ENCODE assay signal across 1 cellular context in the genomic region with DNA sequence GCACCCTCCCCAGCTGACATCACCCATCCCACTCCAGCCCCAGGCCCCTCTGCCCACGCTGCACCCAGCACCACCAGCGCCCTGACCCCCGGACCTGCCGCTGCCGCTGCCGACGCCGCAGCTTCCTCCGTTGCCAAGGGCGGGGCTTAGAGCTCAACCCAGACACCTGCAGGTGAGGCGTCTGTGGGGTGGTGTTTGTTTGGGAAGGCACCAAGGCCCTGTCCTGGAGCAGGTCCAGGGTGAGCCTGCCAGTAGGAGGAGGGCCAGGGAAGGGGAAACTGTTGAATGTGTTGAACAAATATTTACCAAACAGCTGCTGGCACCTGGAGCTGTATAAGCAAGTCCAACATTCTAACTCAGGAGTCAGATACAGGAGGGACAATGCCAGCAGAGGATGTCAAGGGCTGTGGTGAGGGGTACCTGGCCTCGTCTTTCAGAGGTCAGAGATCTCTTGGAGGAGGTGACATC.
TF ChIP-seq lines count a peak whose summit lies in the region.

No MANE protein-coding gene starts in this region.

TF ChIP-seq in HepG2, 621 proteins besides CTCF, POLR2A, EP300 and RAD21 (continued from another document and continues in another):
- TF ChIP-seq, protein P1, sequence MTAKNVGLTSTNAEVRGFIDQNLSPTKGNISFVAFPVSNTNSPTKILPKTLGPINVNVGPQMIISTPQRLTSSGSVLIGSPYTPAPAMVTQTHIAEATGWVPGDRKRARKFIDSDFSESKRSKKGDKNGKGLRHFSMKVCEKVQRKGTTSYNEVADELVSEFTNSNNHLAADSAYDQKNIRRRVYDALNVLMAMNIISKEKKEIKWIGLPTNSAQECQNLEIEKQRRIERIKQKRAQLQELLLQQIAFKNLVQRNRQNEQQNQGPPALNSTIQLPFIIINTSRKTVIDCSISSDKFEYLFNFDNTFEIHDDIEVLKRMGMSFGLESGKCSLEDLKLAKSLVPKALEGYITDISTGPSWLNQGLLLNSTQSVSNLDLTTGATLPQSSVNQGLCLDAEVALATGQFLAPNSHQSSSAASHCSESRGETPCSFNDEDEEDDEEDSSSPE (CRISPR knock-in tag; IDR thresholded peaks at IDR 0.05): 0 out of 2 replicates have a peak, but pooled peaks have one; percentile 26
- no peak for TF ChIP-seq SUZ12 (IDR thresholded peaks at IDR 0.05; ENCODE audit: low read depth, low read length)
- TF ChIP-seq NR2F2 (IDR thresholded peaks at IDR 0.05; ENCODE audit: borderline replicate concordance, low read depth): no peak
- TF ChIP-seq ZSCAN9 (CRISPR knock-in tag; IDR thresholded peaks at IDR 0.05; ENCODE audit: borderline replicate concordance): peak; percentile 18
- TF ChIP-seq ZNF34 (CRISPR knock-in tag; IDR thresholded peaks at IDR 0.05; ENCODE audit: borderline replicate concordance): no peak
- TF ChIP-seq NCOA2 (CRISPR knock-in tag; IDR thresholded peaks at IDR 0.05): peak; percentile 50; the same call in 1 of the 2 replicates
- TF ChIP-seq RORA (CRISPR knock-in tag; IDR thresholded peaks at IDR 0.05): no peak
- no peak for TF ChIP-seq CBFB (CRISPR knock-in tag; IDR thresholded peaks at IDR 0.05)
- TF ChIP-seq, protein P2, sequence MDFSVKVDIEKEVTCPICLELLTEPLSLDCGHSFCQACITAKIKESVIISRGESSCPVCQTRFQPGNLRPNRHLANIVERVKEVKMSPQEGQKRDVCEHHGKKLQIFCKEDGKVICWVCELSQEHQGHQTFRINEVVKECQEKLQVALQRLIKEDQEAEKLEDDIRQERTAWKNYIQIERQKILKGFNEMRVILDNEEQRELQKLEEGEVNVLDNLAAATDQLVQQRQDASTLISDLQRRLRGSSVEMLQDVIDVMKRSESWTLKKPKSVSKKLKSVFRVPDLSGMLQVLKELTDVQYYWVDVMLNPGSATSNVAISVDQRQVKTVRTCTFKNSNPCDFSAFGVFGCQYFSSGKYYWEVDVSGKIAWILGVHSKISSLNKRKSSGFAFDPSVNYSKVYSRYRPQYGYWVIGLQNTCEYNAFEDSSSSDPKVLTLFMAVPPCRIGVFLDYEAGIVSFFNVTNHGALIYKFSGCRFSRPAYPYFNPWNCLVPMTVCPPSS (IDR thresholded peaks at IDR 0.05): no peak
- no peak for TF ChIP-seq ZNF44 (CRISPR knock-in tag; IDR thresholded peaks at IDR 0.05)
- no peak for TF ChIP-seq ZFP36L1 (CRISPR knock-in tag; IDR thresholded peaks at IDR 0.05)
- TF ChIP-seq IRF2 (CRISPR knock-in tag; IDR thresholded peaks at IDR 0.05): peak; percentile 54; the same call in 1 of the 2 replicates
- no peak for TF ChIP-seq RBM22 (optimal IDR thresholded peaks at IDR 0.05; ENCODE audit: low read length)
- TF ChIP-seq, protein P3, sequence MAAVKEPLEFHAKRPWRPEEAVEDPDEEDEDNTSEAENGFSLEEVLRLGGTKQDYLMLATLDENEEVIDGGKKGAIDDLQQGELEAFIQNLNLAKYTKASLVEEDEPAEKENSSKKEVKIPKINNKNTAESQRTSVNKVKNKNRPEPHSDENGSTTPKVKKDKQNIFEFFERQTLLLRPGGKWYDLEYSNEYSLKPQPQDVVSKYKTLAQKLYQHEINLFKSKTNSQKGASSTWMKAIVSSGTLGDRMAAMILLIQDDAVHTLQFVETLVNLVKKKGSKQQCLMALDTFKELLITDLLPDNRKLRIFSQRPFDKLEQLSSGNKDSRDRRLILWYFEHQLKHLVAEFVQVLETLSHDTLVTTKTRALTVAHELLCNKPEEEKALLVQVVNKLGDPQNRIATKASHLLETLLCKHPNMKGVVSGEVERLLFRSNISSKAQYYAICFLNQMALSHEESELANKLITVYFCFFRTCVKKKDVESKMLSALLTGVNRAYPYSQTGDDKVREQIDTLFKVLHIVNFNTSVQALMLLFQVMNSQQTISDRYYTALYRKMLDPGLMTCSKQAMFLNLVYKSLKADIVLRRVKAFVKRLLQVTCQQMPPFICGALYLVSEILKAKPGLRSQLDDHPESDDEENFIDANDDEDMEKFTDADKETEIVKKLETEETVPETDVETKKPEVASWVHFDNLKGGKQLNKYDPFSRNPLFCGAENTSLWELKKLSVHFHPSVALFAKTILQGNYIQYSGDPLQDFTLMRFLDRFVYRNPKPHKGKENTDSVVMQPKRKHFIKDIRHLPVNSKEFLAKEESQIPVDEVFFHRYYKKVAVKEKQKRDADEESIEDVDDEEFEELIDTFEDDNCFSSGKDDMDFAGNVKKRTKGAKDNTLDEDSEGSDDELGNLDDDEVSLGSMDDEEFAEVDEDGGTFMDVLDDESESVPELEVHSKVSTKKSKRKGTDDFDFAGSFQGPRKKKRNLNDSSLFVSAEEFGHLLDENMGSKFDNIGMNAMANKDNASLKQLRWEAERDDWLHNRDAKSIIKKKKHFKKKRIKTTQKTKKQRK (IDR thresholded peaks at IDR 0.05; ENCODE audit: low read length): no peak
- TF ChIP-seq ZNF614 (CRISPR knock-in tag; IDR thresholded peaks at IDR 0.05; ENCODE audit: borderline replicate concordance): peak; percentile 45; the same call in 1 of the 2 replicates
- no peak for TF ChIP-seq ZNF441 (CRISPR knock-in tag; IDR thresholded peaks at IDR 0.05; ENCODE audit: borderline replicate concordance)
- no peak for TF ChIP-seq SETDB1 (CRISPR knock-in tag; IDR thresholded peaks at IDR 0.05; ENCODE audit: borderline replicate concordance)
- TF ChIP-seq ZNF607 (CRISPR knock-in tag; IDR thresholded peaks at IDR 0.05; ENCODE audit: borderline replicate concordance): no peak
- TF ChIP-seq, protein P4, sequence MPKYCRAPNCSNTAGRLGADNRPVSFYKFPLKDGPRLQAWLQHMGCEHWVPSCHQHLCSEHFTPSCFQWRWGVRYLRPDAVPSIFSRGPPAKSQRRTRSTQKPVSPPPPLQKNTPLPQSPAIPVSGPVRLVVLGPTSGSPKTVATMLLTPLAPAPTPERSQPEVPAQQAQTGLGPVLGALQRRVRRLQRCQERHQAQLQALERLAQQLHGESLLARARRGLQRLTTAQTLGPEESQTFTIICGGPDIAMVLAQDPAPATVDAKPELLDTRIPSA (CRISPR knock-in tag; IDR thresholded peaks at IDR 0.05; ENCODE audit: borderline replicate concordance): no peak
- peak; percentile 20; the same call in 1 of the 2 replicates for TF ChIP-seq MIXL1 (CRISPR knock-in tag; IDR thresholded peaks at IDR 0.05)
- no peak for TF ChIP-seq ZNF552 (CRISPR knock-in tag; IDR thresholded peaks at IDR 0.05; ENCODE audit: borderline replicate concordance)
- TF ChIP-seq, protein P5, sequence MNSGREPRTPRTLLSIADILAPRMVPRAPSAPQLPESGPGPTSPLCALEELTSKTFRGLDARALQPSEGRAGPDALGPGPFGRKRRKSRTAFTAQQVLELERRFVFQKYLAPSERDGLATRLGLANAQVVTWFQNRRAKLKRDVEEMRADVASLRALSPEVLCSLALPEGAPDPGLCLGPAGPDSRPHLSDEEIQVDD (CRISPR knock-in tag; IDR thresholded peaks at IDR 0.05; ENCODE audit: borderline replicate concordance): no peak
- TF ChIP-seq ZFP37 (CRISPR knock-in tag; IDR thresholded peaks at IDR 0.05; ENCODE audit: borderline replicate concordance): no peak
- TF ChIP-seq, protein P6, sequence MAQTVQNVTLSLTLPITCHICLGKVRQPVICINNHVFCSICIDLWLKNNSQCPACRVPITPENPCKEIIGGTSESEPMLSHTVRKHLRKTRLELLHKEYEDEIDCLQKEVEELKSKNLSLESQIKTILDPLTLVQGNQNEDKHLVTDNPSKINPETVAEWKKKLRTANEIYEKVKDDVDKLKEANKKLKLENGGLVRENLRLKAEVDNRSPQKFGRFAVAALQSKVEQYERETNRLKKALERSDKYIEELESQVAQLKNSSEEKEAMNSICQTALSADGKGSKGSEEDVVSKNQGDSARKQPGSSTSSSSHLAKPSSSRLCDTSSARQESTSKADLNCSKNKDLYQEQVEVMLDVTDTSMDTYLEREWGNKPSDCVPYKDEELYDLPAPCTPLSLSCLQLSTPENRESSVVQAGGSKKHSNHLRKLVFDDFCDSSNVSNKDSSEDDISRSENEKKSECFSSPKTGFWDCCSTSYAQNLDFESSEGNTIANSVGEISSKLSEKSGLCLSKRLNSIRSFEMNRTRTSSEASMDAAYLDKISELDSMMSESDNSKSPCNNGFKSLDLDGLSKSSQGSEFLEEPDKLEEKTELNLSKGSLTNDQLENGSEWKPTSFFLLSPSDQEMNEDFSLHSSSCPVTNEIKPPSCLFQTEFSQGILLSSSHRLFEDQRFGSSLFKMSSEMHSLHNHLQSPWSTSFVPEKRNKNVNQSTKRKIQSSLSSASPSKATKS (CRISPR knock-in tag; IDR thresholded peaks at IDR 0.05): no peak
- TF ChIP-seq SALL1 (CRISPR knock-in tag; IDR thresholded peaks at IDR 0.05): peak; percentile 83
- no peak for TF ChIP-seq ZNF841 (CRISPR knock-in tag; IDR thresholded peaks at IDR 0.05; ENCODE audit: borderline replicate concordance)
- no peak for TF ChIP-seq SATB2 (CRISPR knock-in tag; IDR thresholded peaks at IDR 0.05)
- TF ChIP-seq HCFC1 (IDR thresholded peaks at IDR 0.05; ENCODE audit: low read depth, low read length): no peak
- TF ChIP-seq, protein P7, sequence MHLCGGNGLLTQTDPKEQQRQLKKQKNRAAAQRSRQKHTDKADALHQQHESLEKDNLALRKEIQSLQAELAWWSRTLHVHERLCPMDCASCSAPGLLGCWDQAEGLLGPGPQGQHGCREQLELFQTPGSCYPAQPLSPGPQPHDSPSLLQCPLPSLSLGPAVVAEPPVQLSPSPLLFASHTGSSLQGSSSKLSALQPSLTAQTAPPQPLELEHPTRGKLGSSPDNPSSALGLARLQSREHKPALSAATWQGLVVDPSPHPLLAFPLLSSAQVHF (CRISPR knock-in tag; IDR thresholded peaks at IDR 0.05): 0 out of 2 replicates have a peak, but pooled peaks have one; percentile 60
- TF ChIP-seq CC2D1A (CRISPR knock-in tag; IDR thresholded peaks at IDR 0.05): no peak
- TF ChIP-seq KLF15 (CRISPR knock-in tag; IDR thresholded peaks at IDR 0.05; ENCODE audit: borderline replicate concordance): no peak
- TF ChIP-seq, protein P8, sequence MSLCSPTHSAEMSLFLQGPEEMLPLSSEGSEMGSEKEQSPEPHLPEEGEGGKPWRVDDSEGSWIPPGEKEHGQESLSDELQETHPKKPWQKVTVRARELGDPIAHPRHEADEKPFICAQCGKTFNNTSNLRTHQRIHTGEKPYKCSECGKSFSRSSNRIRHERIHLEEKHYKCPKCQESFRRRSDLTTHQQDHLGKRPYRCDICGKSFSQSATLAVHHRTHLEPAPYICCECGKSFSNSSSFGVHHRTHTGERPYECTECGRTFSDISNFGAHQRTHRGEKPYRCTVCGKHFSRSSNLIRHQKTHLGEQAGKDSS (CRISPR knock-in tag; IDR thresholded peaks at IDR 0.05; ENCODE audit: borderline replicate concordance, low read depth): no peak
- peak; percentile 79 for TF ChIP-seq ZC3H13 (CRISPR knock-in tag; IDR thresholded peaks at IDR 0.05)
- no peak for TF ChIP-seq FOXK2 (IDR thresholded peaks at IDR 0.05)
- 0 out of 2 replicates have a peak, but pooled peaks have one; percentile 43 for TF ChIP-seq ZMAT3 (CRISPR knock-in tag; conservative IDR thresholded peaks at IDR 0.05)
- TF ChIP-seq, protein P9, sequence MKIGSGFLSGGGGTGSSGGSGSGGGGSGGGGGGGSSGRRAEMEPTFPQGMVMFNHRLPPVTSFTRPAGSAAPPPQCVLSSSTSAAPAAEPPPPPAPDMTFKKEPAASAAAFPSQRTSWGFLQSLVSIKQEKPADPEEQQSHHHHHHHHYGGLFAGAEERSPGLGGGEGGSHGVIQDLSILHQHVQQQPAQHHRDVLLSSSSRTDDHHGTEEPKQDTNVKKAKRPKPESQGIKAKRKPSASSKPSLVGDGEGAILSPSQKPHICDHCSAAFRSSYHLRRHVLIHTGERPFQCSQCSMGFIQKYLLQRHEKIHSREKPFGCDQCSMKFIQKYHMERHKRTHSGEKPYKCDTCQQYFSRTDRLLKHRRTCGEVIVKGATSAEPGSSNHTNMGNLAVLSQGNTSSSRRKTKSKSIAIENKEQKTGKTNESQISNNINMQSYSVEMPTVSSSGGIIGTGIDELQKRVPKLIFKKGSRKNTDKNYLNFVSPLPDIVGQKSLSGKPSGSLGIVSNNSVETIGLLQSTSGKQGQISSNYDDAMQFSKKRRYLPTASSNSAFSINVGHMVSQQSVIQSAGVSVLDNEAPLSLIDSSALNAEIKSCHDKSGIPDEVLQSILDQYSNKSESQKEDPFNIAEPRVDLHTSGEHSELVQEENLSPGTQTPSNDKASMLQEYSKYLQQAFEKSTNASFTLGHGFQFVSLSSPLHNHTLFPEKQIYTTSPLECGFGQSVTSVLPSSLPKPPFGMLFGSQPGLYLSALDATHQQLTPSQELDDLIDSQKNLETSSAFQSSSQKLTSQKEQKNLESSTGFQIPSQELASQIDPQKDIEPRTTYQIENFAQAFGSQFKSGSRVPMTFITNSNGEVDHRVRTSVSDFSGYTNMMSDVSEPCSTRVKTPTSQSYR (CRISPR knock-in tag; IDR thresholded peaks at IDR 0.05; ENCODE audit: borderline replicate concordance): no peak
- TF ChIP-seq KLF11 (CRISPR knock-in tag; IDR thresholded peaks at IDR 0.05): no peak
- no peak; the same call in 1 of the 2 replicates for TF ChIP-seq HMG20A (CRISPR knock-in tag; IDR thresholded peaks at IDR 0.05; ENCODE audit: borderline replicate concordance)
- peak; percentile 95 for TF ChIP-seq SAP130 (CRISPR knock-in tag; IDR thresholded peaks at IDR 0.05; ENCODE audit: low read depth)
- TF ChIP-seq, protein P10, sequence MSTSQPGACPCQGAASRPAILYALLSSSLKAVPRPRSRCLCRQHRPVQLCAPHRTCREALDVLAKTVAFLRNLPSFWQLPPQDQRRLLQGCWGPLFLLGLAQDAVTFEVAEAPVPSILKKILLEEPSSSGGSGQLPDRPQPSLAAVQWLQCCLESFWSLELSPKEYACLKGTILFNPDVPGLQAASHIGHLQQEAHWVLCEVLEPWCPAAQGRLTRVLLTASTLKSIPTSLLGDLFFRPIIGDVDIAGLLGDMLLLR (CRISPR knock-in tag; IDR thresholded peaks at IDR 0.05): no peak
- no peak for TF ChIP-seq ZNF530 (CRISPR knock-in tag; IDR thresholded peaks at IDR 0.05; ENCODE audit: low read depth)
- no peak for TF ChIP-seq SMC3 (IDR thresholded peaks at IDR 0.05; ENCODE audit: low read length)
- TF ChIP-seq MATR3 (CRISPR knock-in tag; IDR thresholded peaks at IDR 0.05): no peak
- TF ChIP-seq HOXD1 (CRISPR knock-in tag; IDR thresholded peaks at IDR 0.05): no peak
